ENCODE assay signal across 8 cellular contexts in genomic region chr22:21938071-21938822, GRCh38. TPM values are rescaled to one million over a fixed set of nuclear protein-coding genes. Genes with fewer than 3 reads are reported as not detected.
A peak's percentile ranks its signal among the peaks of the same experiment; 100 is the strongest.
DNase-seq lines count a peak whose midpoint lies in the region; ATAC-seq and TF ChIP-seq lines count a peak whose summit lies in the region.

No MANE protein-coding gene starts in this region.

- peak overlapping the region; percentile 67 for H3K4me3 Mint-ChIP-seq in activated CD4-positive, alpha-beta T cell treated with anti-CD3 and anti-CD28 coated beads for 36 hours

- peaks cover 10% of the 10 kb centered on the region for H3K36me3 Mint-ChIP-seq in activated CD4-positive, alpha-beta T cell treated with anti-CD3 and anti-CD28 coated beads for 36 hours (ENCODE audit: low read depth)

- H3K9me3 Mint-ChIP-seq in activated CD4-positive, alpha-beta T cell treated with anti-CD3 and anti-CD28 coated beads for 36 hours (ENCODE audit: low read depth) = no peaks in the 10 kb centered on the region

- H3K27me3 Mint-ChIP-seq in activated CD4-positive, alpha-beta T cell treated with anti-CD3 and anti-CD28 coated beads for 36 hours = no peaks in the 10 kb centered on the region

- TF ChIP-seq CTCF in AG04449 (IDR thresholded peaks at IDR 0.05; ENCODE audit: insufficient read depth, low read length, missing control alignments) = peak; percentile 97
- TF ChIP-seq CTCF in choroid plexus epithelial cell (conservative IDR thresholded peaks at IDR 0.05; ENCODE audit: low read depth, low read length) = peak; percentile 97

- DNase-seq in AG04449 (ENCODE audit: low read depth, low spot score) (no peak), NCI-H460 (ENCODE audit: extremely low read depth, low read depth) (peak; percentile 77), choroid plexus epithelial cell (ENCODE audit: low read depth) (peak; percentile 94)
- peak; percentile 95 for DNase-seq in activated CD4-positive, alpha-beta T cell treated with anti-CD3 and anti-CD28 coated beads for 36 hours
- DNase-seq in stimulated activated CD4-positive, alpha-beta T cell treated with anti-CD3 and anti-CD28 coated beads, Interleukin-1b, Interleukin-23, amount 100 ng/mL, for 1 hour (ENCODE audit: low read depth in 2 of 2) = peak; percentile 78 to 89

- ATAC-seq in GM18870 (IDR thresholded peaks at IDR 0.05; ENCODE audit: unreplicated experiment) = peak; percentile 74
- peak; percentile 91 for ATAC-seq in HG03342 (IDR thresholded peaks at IDR 0.05; ENCODE audit: unreplicated experiment)
- ATAC-seq in activated CD4-positive, alpha-beta T cell treated with anti-CD3 and anti-CD28 coated beads for 36 hours = peak; percentile 95

- H3K4me1 Mint-ChIP-seq in activated CD4-positive, alpha-beta T cell treated with anti-CD3 and anti-CD28 coated beads for 36 hours = peaks cover 43% of the 10 kb centered on the region

- H3K27me3 ChIP-seq in layer of hippocampus (ENCODE audit: control insufficient read depth, insufficient read depth, low read length) = no peaks in the 10 kb centered on the region

- H3K4me3 ChIP-seq in AG04449 (ENCODE audit: low read depth, low read length) = peak overlapping the region; percentile 61
- H3K4me3 ChIP-seq in choroid plexus epithelial cell (ENCODE audit: low read depth, low read length) = peak overlapping the region; percentile 77

- intact Hi-C loops in activated CD4-positive, alpha-beta T cell treated with anti-CD3 and anti-CD28 coated beads for 36 hours (cut with DNase I, micrococcal nuclease) = loop anchor here (1.0 to 5.0 kb wide), 7 partner anchors 15 to 225 kb away; partner anchors contain the start of genes MAPK1 (in 2 of the 2), PPM1F (in 2 of the 2) and TOP3B (in 1 of the 2)

- H3K27ac ChIP-seq in layer of hippocampus (ENCODE audit: low read depth, low read length) = peak overlapping the region; percentile 98

- CTCF ChIA-PET in AG04449 (lab: Yijun Ruan, JAX) = interaction anchor here (0.7 to 20.0 kb wide), 43 partner anchors 9 to 297 kb away, joined by 3 to 268 read pairs (median 4); partner anchors contain the start of genes MAPK1, PPIL2, PPM1F and SDF2L1
- CTCF ChIA-PET in activated CD4-positive, alpha-beta T cell treated with anti-CD3 and anti-CD28 coated beads for 36 hours (lab: Charles Lee) = interaction anchor here (0.6 to 6.7 kb wide), 19 partner anchors 11 to 1868 kb away, joined by 3 to 57 read pairs (median 3); partner anchors contain the start of genes PPM1F, TOP3B and YPEL1

- POLR2A ChIA-PET in AG04449 (lab: Yijun Ruan, JAX) = interaction anchor here (1.0 to 1.4 kb wide), 2 partner anchors 14 to 225 kb away, joined by 5 to 6 read pairs; partner anchors contain the start of gene PPM1F
- POLR2A ChIA-PET in activated CD4-positive, alpha-beta T cell treated with anti-CD3 and anti-CD28 coated beads for 36 hours (lab: Charles Lee) = no interaction called here

- H3K27ac Mint-ChIP-seq in activated CD4-positive, alpha-beta T cell treated with anti-CD3 and anti-CD28 coated beads for 36 hours = peak overlapping the region; percentile 79

RNA-seq across cellular contexts. Expression of gene PPM1F, which starts 14.4 kb away (rescaled TPM):
- total RNA-seq in NCI-H460 (2014; rRNA removed; shearing (Covaris generic)) = 21.4 and 24.6 TPM in 2 replicates
- polyA plus RNA-seq in NCI-H460 (2014; cell fraction: nucleus; rRNA removed) = 49.5 and 51.4 TPM in 2 replicates
- total RNA-seq in activated CD4-positive, alpha-beta T cell treated with anti-CD3 and anti-CD28 coated beads for 36 hours = 10 to 100 TPM; 23.6 to 27.7 TPM

RNA-seq across cellular contexts. Expression of gene TOP3B, which starts 44.3 kb away (rescaled TPM):
- total RNA-seq in NCI-H460 (2014; rRNA removed; shearing (Covaris generic)) = 15.5 and 20.4 TPM in 2 replicates
- 78.4 and 95.9 TPM in 2 replicates for polyA plus RNA-seq in NCI-H460 (2014; cell fraction: nucleus; rRNA removed)
- 10 to 100 TPM; 27.3 to 33.8 TPM for total RNA-seq in activated CD4-positive, alpha-beta T cell treated with anti-CD3 and anti-CD28 coated beads for 36 hours
